ENCODE assay signal across 19 cellular contexts in genomic region chr1:20081331-20081810, GRCh38. TPM values are rescaled to one million over a fixed set of nuclear protein-coding genes. Genes with fewer than 3 reads are reported as not detected.
DNase-seq lines count a peak whose midpoint lies in the region; ATAC-seq, FAIRE-seq and TF ChIP-seq lines count a peak whose summit lies in the region.
"Had no signal": no experiment of that assay in that cellular context is flagged by ENCODE, and none has a peak within 500 bp of the region (broad histone marks: within the 10 kb centered on the region; RNA-seq: fewer than 3 reads in every experiment).

No MANE protein-coding gene starts in this region.

- peaks cover 63 to 96% (median 88%) of the 10 kb centered on the region in 3 donors for H3K4me1 Mint-ChIP-seq in naive B cell

- TF ChIP-seq EP300 in GM12878 (IDR thresholded peaks at IDR 0.05; ENCODE audit: borderline replicate concordance in 1 of 2, control insufficient read depth in 1 of 2, low read depth in 2 of 2, low read length in 2 of 2) (no peak), gastroesophageal sphincter (IDR thresholded peaks at IDR 0.05) (no peak)

- CTCF ChIA-PET in GM12878 (lab: Yijun Ruan, JAX): interaction anchor here (0.7 to 3.7 kb wide), 7 partner anchors 9 to 268 kb away, joined by 3 to 17 read pairs (median 3); no protein-coding TSS in a partner anchor

- BruUV-seq in GM12878 (replicated peaks; lab: Mats Ljungman, UMichigan): no TSS peak

- SMC1A ChIA-PET in GM12878 (lab: Charles Lee; ENCODE audit: uncharacterized antibody, unreplicated experiment): interaction anchor here (0.6 to 4.1 kb wide), 10 partner anchors 11 to 107 kb away, joined by 3 to 27 read pairs (median 3); no protein-coding TSS in a partner anchor

- POLR2A ChIA-PET in GM12878 (lab: Charles Lee): interaction anchor here (1.1 to 1.8 kb wide), 2 partner anchors 11 to 23 kb away, joined by 3 to 6 read pairs; no protein-coding TSS in a partner anchor

- H4K20me1 ChIP-seq in GM12878 (ENCODE audit: control insufficient read depth, insufficient read depth): no peaks in the 10 kb centered on the region

- intact Hi-C loops in left ventricle myocardium inferior (cut with micrococcal nuclease): no loop called here
- intact Hi-C loops in Right ventricle myocardium superior (cut with DNase I): no loop called here
- intact Hi-C loops in GM12878 (cut with micrococcal nuclease; ENCODE audit: unreplicated experiment): loop anchor here (5.0 kb wide), 1 partner anchor 164 kb away; no protein-coding TSS in a partner anchor

- TF ChIP-seq POLR2A in GM12878 (IDR thresholded peaks at IDR 0.05; ENCODE audit: low read depth, low read length) (no peak), gastroesophageal sphincter (IDR thresholded peaks at IDR 0.05) (no peak)

- TF ChIP-seq CTCF in left ventricle myocardium inferior (IDR thresholded peaks at IDR 0.05; ENCODE audit: borderline replicate concordance) (no peak), GM12878 (IDR thresholded peaks at IDR 0.05 in 2 of 3, conservative IDR thresholded peaks at IDR 0.05 in 1 of 3; ENCODE audit: control insufficient read depth in 2 of 3, extremely low read depth in 1 of 3, insufficient read depth in 1 of 3, low read depth in 3 of 3, low read length in 3 of 3) (no peak), gastroesophageal sphincter (IDR thresholded peaks at IDR 0.05) (no peak)

- peak overlapping the region; percentile 1; the same call in 1 of the 2 replicates for H3K9ac ChIP-seq in GM12878 (ENCODE audit: control insufficient read depth, insufficient read depth, low read length)

- no peak for TF ChIP-seq RAD21 in GM12878 (IDR thresholded peaks at IDR 0.05; ENCODE audit: insufficient read depth, low read depth, low read length)

- in situ Hi-C loops in GM12878 (cut with MboI): no loop called here

- RAD21 ChIA-PET in GM12878 (lab: Charles Lee; ENCODE audit: unreplicated experiment): interaction anchor here (0.7 to 2.5 kb wide), 5 partner anchors 10 to 70 kb away, joined by 3 to 11 read pairs (median 3); no protein-coding TSS in a partner anchor

- no peaks in the 10 kb centered on the region for H3K9me3 Mint-ChIP-seq in naive B cell

- peak overlapping the region; percentile 50 for H2AFZ ChIP-seq in GM12878 (ENCODE audit: control insufficient read depth, low read depth, low read length)

- H3K79me2 ChIP-seq in GM12878 (ENCODE audit: control insufficient read depth, insufficient read depth, low read length): no peaks in the 10 kb centered on the region

- H3K36me3 Mint-ChIP-seq in naive B cell: no peaks in the 10 kb centered on the region

- H3K36me3 ChIP-seq in left ventricle myocardium inferior (peaks cover 40% of the 10 kb centered on the region), GM12878 (ENCODE audit: control insufficient read depth in 2 of 2, insufficient read depth in 2 of 2, low read length in 1 of 2) (no peaks in the 10 kb centered on the region), gastroesophageal sphincter (peaks cover 0 to 9% of the 10 kb centered on the region in 2 donors)
- H3K36me3 ChIP-seq: Peyer's patch had no signal

- peak overlapping the region; percentile 64 for H3K27ac ChIP-seq in left ventricle myocardium inferior (replicated peaks)
- peak overlapping the region; percentile 56 for H3K27ac ChIP-seq in GM12878 (ENCODE audit: control insufficient read depth, insufficient read depth)
- no peak overlapping the region for H3K27ac ChIP-seq in gastroesophageal sphincter
- H3K27ac ChIP-seq: C4-2B had no signal

- H3K9me3 ChIP-seq in left ventricle myocardium inferior (replicated peaks): no peaks in the 10 kb centered on the region
- H3K9me3 ChIP-seq in GM12878 (replicated peaks; ENCODE audit: control insufficient read depth, insufficient read depth, low read length): no peaks in the 10 kb centered on the region
- H3K9me3 ChIP-seq in gastroesophageal sphincter: no peaks in the 10 kb centered on the region
- H3K9me3 ChIP-seq: Peyer's patch had no signal

- H3K27me3 Mint-ChIP-seq in naive B cell: no peaks in the 10 kb centered on the region

- H3K27me3 ChIP-seq in left ventricle myocardium inferior (ENCODE audit: low read depth) (no peaks in the 10 kb centered on the region), GM12878 (replicated peaks in 1 of 2; ENCODE audit: control insufficient read depth in 2 of 2, insufficient read depth in 2 of 2, low read length in 1 of 2) (no peaks in the 10 kb centered on the region), gastroesophageal sphincter (no peaks in the 10 kb centered on the region)
- H3K27me3 ChIP-seq: Peyer's patch had no signal

- ATAC-seq in Right ventricle myocardium superior (ENCODE audit: poor library complexity) (no peak), GM12878 (peak; percentile 2; the same call in 1 of the 3 replicates), naive B cell (ENCODE audit: low read depth in 2 of 2) (no peak), gastroesophageal sphincter (no peak)

- 24% methylated on average over 8 of the region's 8 CpGs for WGBS in GM12878 (ENCODE audit: insufficient coverage, insufficient replicate concordance, low lambda C conversion rate, missing lambda C conversion rate)
- no CpG with 5 or more reads among the region's 8 CpGs for WGBS in gastroesophageal sphincter (ENCODE audit: low coverage in 1 of 2), 2 donors

- peak overlapping the region; percentile 73 for H3K4me2 ChIP-seq in GM12878 (ENCODE audit: control insufficient read depth, insufficient read depth)

- peak overlapping the region; percentile 12 to 91 (median 76) for H3K4me3 Mint-ChIP-seq in naive B cell

- H3K4me1 ChIP-seq in left ventricle myocardium inferior (peaks cover 84% of the 10 kb centered on the region), GM12878 (ENCODE audit: control insufficient read depth, insufficient read depth, low read length) (peaks cover 45% of the 10 kb centered on the region), gastroesophageal sphincter (peaks cover 0 to 47% (median 0%) of the 10 kb centered on the region in 3 donors)

- H3K4me3 ChIP-seq in left ventricle myocardium inferior: no peak overlapping the region
- H3K4me3 ChIP-seq in GM12878: peak overlapping the region; percentile 21; the same call in 1 of the 2 replicates
- no peak overlapping the region for H3K4me3 ChIP-seq in gastroesophageal sphincter
- H3K4me3 ChIP-seq: Peyer's patch had no signal

- H3K27ac Mint-ChIP-seq in naive B cell: peak overlapping the region in 5 of 6 donors; percentile 54 to 98 (median 79)

- DNase-seq in left ventricle myocardium inferior (no peak), Right ventricle myocardium superior (no peak), GM12878 (ENCODE audit: low read depth, low spot score) (no peak), naive B cell (no peak), NCI-H2029 treated with DMSO at 0.1 percent for 48 hours (lab: John Stamatoyannopoulos, UW) (no peak), germinal center (ENCODE audit: low spot score) (no peak), D341Med (ENCODE audit: low spot score) (no peak)
- DNase-seq: GF-D8, NCI-H1048, NCI-H146, NCI-H524, SHP77 had no signal

- no peak for FAIRE-seq in GM12878 (lab: Jason Lieb, UNC)

RNA-seq across cellular contexts. Expression of gene PLA2G5, which starts 11.4 kb away (rescaled TPM):
- 51.4 TPM for total RNA-seq in left ventricle myocardium inferior
- total RNA-seq in Right ventricle myocardium superior: 56.7 TPM
- not detected in 2 replicates for total RNA-seq in GM12878 (2013; cell fraction: nucleolus; rRNA removed)
- 0.17 TPM in 1 of 2 replicates, not detected in the other for total RNA-seq in GM12878 (2014; rRNA removed)
- total RNA-seq in GM12878 (2014; rRNA removed; fragmentation: Illumina TruSeq; extraction: Trizol): not detected in 2 replicates
- not detected in 2 replicates for total RNA-seq in GM12878 (2021)
- polyA plus RNA-seq in GM12878 (2011; ENCODE audit: low read depth): not detected
- polyA plus RNA-seq in GM12878 (2011; rRNA removed): 0.10 TPM in 1 of 2 replicates, not detected in the other
- 0.36 and 0.38 TPM in 2 replicates for polyA plus RNA-seq in GM12878 (2011; cell fraction: cytosol; rRNA removed)
- polyA plus RNA-seq in GM12878 (2011; cell fraction: nucleus; rRNA removed): 0.28 TPM in 1 of 2 replicates, not detected in the other
- polyA plus RNA-seq in GM12878 (2012): 0.10 TPM in 1 of 2 replicates, not detected in the other
- 0.19 TPM in 1 of 2 replicates, not detected in the other for polyA plus RNA-seq in GM12878 (2014; fragmentation: Illumina TruSeq; extraction: Trizol)
- polyA plus RNA-seq in GM12878 (2014; fragmentation: Nextera tagmentation; extraction: Ambion mirVana): not detected
- not detected in 2 replicates for polyA plus RNA-seq in GM12878 (2014; rRNA removed)
- polyA plus RNA-seq in GM12878 (2016; fragmentation: Nextera tagmentation; extraction: Ambion mirVana): not detected
- polyA minus RNA-seq in GM12878 (2011; rRNA and poly(A)+ RNA removed): not detected in 2 replicates
- polyA minus RNA-seq in GM12878 (2011; cell fraction: cytosol; rRNA and poly(A)+ RNA removed): not detected in 2 replicates
- polyA minus RNA-seq in GM12878 (2011; cell fraction: nucleus; rRNA and poly(A)+ RNA removed): not detected in 2 replicates
- not detected for polyA plus RNA-seq in naive B cell (ENCODE audit: low read depth in 6 of 6)
- total RNA-seq in gastroesophageal sphincter: 10 to 100 TPM in 3 of 4 donors, 1 to 10 TPM in 1; 8.8 to 47.1 (median 23.4) TPM
- total RNA-seq: A172, Daoy, H4 had no signal

RNA-seq across cellular contexts. Expression of gene PLA2G2D, which starts 38.0 kb away (rescaled TPM):
- not detected for total RNA-seq in left ventricle myocardium inferior
- total RNA-seq in Right ventricle myocardium superior: not detected
- total RNA-seq in GM12878 (2013; cell fraction: nucleolus; rRNA removed): 0.17 and 0.34 TPM in 2 replicates
- total RNA-seq in GM12878 (2014; rRNA removed): 0.06 and 0.11 TPM in 2 replicates
- total RNA-seq in GM12878 (2014; rRNA removed; fragmentation: Illumina TruSeq; extraction: Trizol): 0.14 and 0.22 TPM in 2 replicates
- total RNA-seq in GM12878 (2021): 0.13 and 0.27 TPM in 2 replicates
- not detected for polyA plus RNA-seq in GM12878 (2011; ENCODE audit: low read depth)
- 0.13 and 0.19 TPM in 2 replicates for polyA plus RNA-seq in GM12878 (2011; rRNA removed)
- polyA plus RNA-seq in GM12878 (2011; cell fraction: cytosol; rRNA removed): 0.15 and 0.21 TPM in 2 replicates
- polyA plus RNA-seq in GM12878 (2011; cell fraction: nucleus; rRNA removed): 0.04 and 0.10 TPM in 2 replicates
- 0.07 TPM in 1 of 2 replicates, not detected in the other for polyA plus RNA-seq in GM12878 (2012)
- polyA plus RNA-seq in GM12878 (2014; fragmentation: Illumina TruSeq; extraction: Trizol): 0.34 TPM in 1 of 2 replicates, not detected in the other
- polyA plus RNA-seq in GM12878 (2014; fragmentation: Nextera tagmentation; extraction: Ambion mirVana): under 1 TPM; 0.06 to 0.07 TPM
- polyA plus RNA-seq in GM12878 (2014; rRNA removed): 0.38 TPM in 2 replicates
- polyA plus RNA-seq in GM12878 (2016; fragmentation: Nextera tagmentation; extraction: Ambion mirVana): not detected
- polyA minus RNA-seq in GM12878 (2011; rRNA and poly(A)+ RNA removed): 0.10 TPM in 1 of 2 replicates, not detected in the other
- polyA minus RNA-seq in GM12878 (2011; cell fraction: cytosol; rRNA and poly(A)+ RNA removed): not detected in 2 replicates
- polyA minus RNA-seq in GM12878 (2011; cell fraction: nucleus; rRNA and poly(A)+ RNA removed): 0.19 TPM in 1 of 2 replicates, not detected in the other
- 1 to 10 TPM; 3.2 to 5.1 (median 4.0) TPM for polyA plus RNA-seq in naive B cell (ENCODE audit: low read depth in 6 of 6)
- not detected for total RNA-seq in gastroesophageal sphincter
- total RNA-seq: A172, Daoy, H4, M059J had no signal

RNA-seq across cellular contexts. Expression of gene PLA2G2F, which starts 57.8 kb away (rescaled TPM):
- total RNA-seq in left ventricle myocardium inferior (not detected), Right ventricle myocardium superior (not detected), GM12878 (2014; rRNA removed) (not detected in 2 replicates), GM12878 (2014; rRNA removed; fragmentation: Illumina TruSeq; extraction: Trizol) (not detected in 2 replicates), GM12878 (2021) (not detected in 2 replicates), gastroesophageal sphincter (not detected)
- not detected in 2 replicates for total RNA-seq in GM12878 (2013; cell fraction: nucleolus; rRNA removed)
- not detected for polyA plus RNA-seq in GM12878 (2011; ENCODE audit: low read depth)
- polyA plus RNA-seq in GM12878 (2011; rRNA removed) (not detected in 2 replicates), GM12878 (2014; fragmentation: Illumina TruSeq; extraction: Trizol) (0.03 TPM in 1 of 2 replicates, not detected in the other), GM12878 (2014; fragmentation: Nextera tagmentation; extraction: Ambion mirVana) (not detected), GM12878 (2014; rRNA removed) (0.09 TPM in 1 of 2 replicates, not detected in the other), GM12878 (2016; fragmentation: Nextera tagmentation; extraction: Ambion mirVana) (not detected), naive B cell (ENCODE audit: low read depth in 6 of 6) (not detected)
- polyA plus RNA-seq in GM12878 (2011; cell fraction: cytosol; rRNA removed): 0.01 and 0.02 TPM in 2 replicates
- 0.15 and 0.19 TPM in 2 replicates for polyA plus RNA-seq in GM12878 (2011; cell fraction: nucleus; rRNA removed)
- polyA plus RNA-seq in GM12878 (2012): not detected in 2 replicates
- polyA minus RNA-seq in GM12878 (2011; rRNA and poly(A)+ RNA removed): 0.05 TPM in 1 of 2 replicates, not detected in the other
- polyA minus RNA-seq in GM12878 (2011; cell fraction: cytosol; rRNA and poly(A)+ RNA removed): not detected in 2 replicates
- not detected in 2 replicates for polyA minus RNA-seq in GM12878 (2011; cell fraction: nucleus; rRNA and poly(A)+ RNA removed)
- total RNA-seq: A172, Daoy, H4, M059J had no signal

Comparison
In these comparisons a context has a peak if more than half of its experiments do, and no peak if none do; other contexts are left out.
1. H3K27ac ChIP-seq: peak in left ventricle myocardium inferior (single experiment) and GM12878 (single experiment); none in gastroesophageal sphincter (0 of 4).
2. RNA of gene PLA2G5, which starts 11.4 kb away (total RNA-seq): 56.7 TPM in Right ventricle myocardium superior (single experiment), 51.4 TPM in left ventricle myocardium inferior (single experiment) and 8.8 to 47.1 TPM in gastroesophageal sphincter; 0.17 TPM in GM12878; every median in the first group is over 4 times any median in the second.